Comparison of ENCODE assay signal across 12 cellular contexts in the genomic region with DNA sequence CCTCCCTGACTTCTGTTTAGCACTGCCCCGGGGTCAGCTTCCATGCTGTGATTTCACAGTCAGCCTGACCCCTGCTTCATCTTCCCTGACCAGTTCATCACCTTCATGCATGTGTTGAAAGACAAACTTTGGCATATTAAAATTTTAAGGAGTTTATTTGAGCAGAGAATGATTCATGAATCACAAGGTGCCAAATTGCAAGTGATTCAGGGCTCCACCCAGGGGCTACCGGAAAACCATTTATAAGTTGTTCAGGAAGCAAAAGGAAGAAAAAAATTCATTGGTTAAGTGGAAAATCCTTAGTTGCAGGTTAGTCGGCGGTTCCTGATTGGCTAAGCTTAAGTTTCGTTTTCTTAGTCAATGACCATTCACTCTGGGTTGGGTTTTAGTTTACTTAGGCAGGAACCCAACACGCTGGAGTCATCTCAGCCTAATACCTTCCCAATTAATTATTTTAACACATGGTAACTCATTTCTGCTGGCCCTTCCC. TPM values are rescaled to one million over a fixed set of nuclear protein-coding genes. Genes with fewer than 3 reads are reported as not detected.
A peak's percentile ranks its signal among the peaks of the same experiment; 100 is the strongest.
DNase-seq lines count a peak whose midpoint lies in the region; TF ChIP-seq lines count a peak whose summit lies in the region.
"Had no signal": no experiment of that assay in that cellular context is flagged by ENCODE, and none has a peak within 500 bp of the region (broad histone marks: within the 10 kb centered on the region; RNA-seq: fewer than 3 reads in every experiment).

No MANE protein-coding gene starts in this region.

- H3K36me3 ChIP-seq in thyroid gland, result no peaks in the 10 kb centered on the region
- H3K36me3 ChIP-seq in CD8-positive, alpha-beta memory T cell (ENCODE audit: insufficient read depth, low read length), result no peaks in the 10 kb centered on the region

- no peaks in the 10 kb centered on the region for H3K27me3 ChIP-seq in thyroid gland
- no peaks in the 10 kb centered on the region for H3K27me3 ChIP-seq in CD8-positive, alpha-beta memory T cell (ENCODE audit: insufficient read depth, low read length, poor library complexity, severe bottlenecking)

- CTCF ChIA-PET in CD8-positive, alpha-beta memory T cell (lab: Charles Lee), result no interaction called here

- 14 to 34% methylated on average over 6 of the region's 6 CpGs for WGBS in thyroid gland, 2 donors

- H3K4me1 Mint-ChIP-seq in CD8-positive, alpha-beta memory T cell, result peaks cover 4 to 9% (median 9%) of the 10 kb centered on the region in 3 donors

- H3K27me3 Mint-ChIP-seq in CD8-positive, alpha-beta memory T cell, result peaks cover 7 to 24% of the 10 kb centered on the region in 2 donors

- peak overlapping the region; percentile 73 to 74 (median 73) for H3K27ac ChIP-seq in thyroid gland
- no peak overlapping the region for H3K27ac ChIP-seq in CD8-positive, alpha-beta memory T cell (ENCODE audit: low read depth, low read length)

- no peaks in the 10 kb centered on the region for H3K9me3 ChIP-seq in thyroid gland
- no peaks in the 10 kb centered on the region for H3K9me3 ChIP-seq in CD8-positive, alpha-beta memory T cell (ENCODE audit: low read length)

- DNase-seq in DMS153 (lab: John Stamatoyannopoulos, UW) (peak; percentile 69), DMS153 treated with DMSO at 0.1 percent for 48 hours (lab: John Stamatoyannopoulos, UW; ENCODE audit: unreplicated experiment) (no peak), SW480 (ENCODE audit: low spot score) (peak; percentile 77), kidney glomerular epithelial cell (lab: John Stamatoyannopoulos, UW) (peak; percentile 74), thyroid gland (peak; percentile 51 to 71), OCI-M2 (lab: John Stamatoyannopoulos, UW; ENCODE audit: unreplicated experiment) (no peak), NCI-H69 (lab: John Stamatoyannopoulos, UW) (no peak)
- no peak for DNase-seq in CD8-positive, alpha-beta memory T cell
- DNase-seq: 8988T, NCI-H1694 had no signal

- POLR2A ChIA-PET in CD8-positive, alpha-beta memory T cell (lab: Charles Lee), result no interaction called here

- intact Hi-C loops in thyroid gland (cut with DNase I), result loop anchor here (5.0 kb wide), 1 partner anchor 44 kb away; no protein-coding TSS in a partner anchor

- H3K4me3 ChIP-seq in thyroid gland (replicated peaks in 1 of 3), result no peak overlapping the region
- H3K4me3 ChIP-seq in CD8-positive, alpha-beta memory T cell (ENCODE audit: low read length), result no peak overlapping the region

- no peaks in the 10 kb centered on the region for H3K36me3 Mint-ChIP-seq in CD8-positive, alpha-beta memory T cell
- H3K36me3 Mint-ChIP-seq: memory B cell had no signal

- H3K4me1 ChIP-seq in thyroid gland, result peaks cover 16 to 22% of the 10 kb centered on the region in 2 donors
- H3K4me1 ChIP-seq in CD8-positive, alpha-beta memory T cell (ENCODE audit: insufficient read depth, low read length), result peaks cover 9% of the 10 kb centered on the region

- H3K27ac Mint-ChIP-seq in CD8-positive, alpha-beta memory T cell, result no peak overlapping the region
- H3K27ac Mint-ChIP-seq: memory B cell had no signal

- TF ChIP-seq CTCF in thyroid gland (IDR thresholded peaks at IDR 0.05), result no peak

- H3K4me3 Mint-ChIP-seq in CD8-positive, alpha-beta memory T cell, result no peak overlapping the region
- H3K4me3 Mint-ChIP-seq: memory B cell had no signal

- TF ChIP-seq POLR2A in thyroid gland (IDR thresholded peaks at IDR 0.05), result no peak

- H3K9me3 Mint-ChIP-seq in CD8-positive, alpha-beta memory T cell, result no peaks in the 10 kb centered on the region
- H3K9me3 Mint-ChIP-seq: memory B cell had no signal

RNA-seq across cellular contexts. Expression of gene IL1F10, which starts 10.6 kb away (rescaled TPM):
- total RNA-seq in thyroid gland, result not detected
- not detected for total RNA-seq in CD8-positive, alpha-beta memory T cell
- polyA plus RNA-seq in CD8-positive, alpha-beta memory T cell, result not detected
- total RNA-seq: fibroblast of lung had no signal
- polyA plus RNA-seq: fibroblast of lung had no signal

RNA-seq across cellular contexts. Expression of gene IL36RN, which starts 19.4 kb away (rescaled TPM):
- total RNA-seq in thyroid gland, result not detected
- not detected for total RNA-seq in CD8-positive, alpha-beta memory T cell
- polyA plus RNA-seq in CD8-positive, alpha-beta memory T cell, result not detected
- total RNA-seq: fibroblast of lung had no signal
- polyA plus RNA-seq: fibroblast of lung had no signal

RNA-seq across cellular contexts. Expression of gene IL36B, which starts 25.7 kb away (rescaled TPM):
- not detected for total RNA-seq in thyroid gland
- total RNA-seq in CD8-positive, alpha-beta memory T cell, result not detected
- polyA plus RNA-seq in CD8-positive, alpha-beta memory T cell, result not detected
- total RNA-seq: fibroblast of lung had no signal
- polyA plus RNA-seq: fibroblast of lung had no signal

RNA-seq across cellular contexts. Expression of gene IL1RN, which starts 49.0 kb away (rescaled TPM):
- total RNA-seq in thyroid gland, result 1 to 10 TPM in 2 of 4 donors, under 1 TPM in 1, not detected in 1; 0.67 to 1.3 (median 1.3) TPM
- 1 to 10 TPM; 1.2 to 2.3 TPM for total RNA-seq in CD8-positive, alpha-beta memory T cell
- polyA plus RNA-seq in CD8-positive, alpha-beta memory T cell, result not detected
- total RNA-seq: fibroblast of lung had no signal

Comparison
In these comparisons a context has a peak if more than half of its experiments do, and no peak if none do; other contexts are left out.
1. DNase-seq: peak in DMS153 (single experiment), SW480 (single experiment), kidney glomerular epithelial cell (single experiment) and thyroid gland (2 of 2); none in DMS153 treated with DMSO at 0.1 percent for 48 hours (single experiment), CD8-positive, alpha-beta memory T cell (0 of 5), OCI-M2 (single experiment) and NCI-H69 (single experiment).